1 cellular context compared by ENCODE assay signal in the genomic region with DNA sequence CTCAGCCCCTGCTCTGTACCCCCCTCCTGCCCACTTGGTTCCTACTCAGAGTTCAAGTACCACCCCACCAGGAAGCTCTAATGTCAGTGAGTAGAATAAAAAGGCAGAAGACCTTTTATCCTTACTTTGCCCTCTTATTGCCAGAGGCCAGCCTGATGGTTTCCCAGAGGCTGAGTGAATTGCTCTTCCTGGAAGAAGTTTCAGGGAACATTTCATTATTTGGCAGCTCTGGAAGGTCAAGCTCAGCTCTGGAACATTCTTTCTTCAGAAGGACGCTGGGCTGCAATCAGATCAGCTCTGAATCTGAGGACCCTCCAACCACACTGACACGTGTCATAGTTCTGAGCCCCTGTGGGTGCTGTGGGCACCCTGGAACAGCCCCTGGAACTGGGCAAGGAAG.
TF ChIP-seq lines count a peak whose summit lies in the region.

No MANE protein-coding gene starts in this region.

TF ChIP-seq in K562, 482 proteins besides CTCF, POLR2A, EP300 and RAD21 (continued from another document):
- TF ChIP-seq, protein P1, sequence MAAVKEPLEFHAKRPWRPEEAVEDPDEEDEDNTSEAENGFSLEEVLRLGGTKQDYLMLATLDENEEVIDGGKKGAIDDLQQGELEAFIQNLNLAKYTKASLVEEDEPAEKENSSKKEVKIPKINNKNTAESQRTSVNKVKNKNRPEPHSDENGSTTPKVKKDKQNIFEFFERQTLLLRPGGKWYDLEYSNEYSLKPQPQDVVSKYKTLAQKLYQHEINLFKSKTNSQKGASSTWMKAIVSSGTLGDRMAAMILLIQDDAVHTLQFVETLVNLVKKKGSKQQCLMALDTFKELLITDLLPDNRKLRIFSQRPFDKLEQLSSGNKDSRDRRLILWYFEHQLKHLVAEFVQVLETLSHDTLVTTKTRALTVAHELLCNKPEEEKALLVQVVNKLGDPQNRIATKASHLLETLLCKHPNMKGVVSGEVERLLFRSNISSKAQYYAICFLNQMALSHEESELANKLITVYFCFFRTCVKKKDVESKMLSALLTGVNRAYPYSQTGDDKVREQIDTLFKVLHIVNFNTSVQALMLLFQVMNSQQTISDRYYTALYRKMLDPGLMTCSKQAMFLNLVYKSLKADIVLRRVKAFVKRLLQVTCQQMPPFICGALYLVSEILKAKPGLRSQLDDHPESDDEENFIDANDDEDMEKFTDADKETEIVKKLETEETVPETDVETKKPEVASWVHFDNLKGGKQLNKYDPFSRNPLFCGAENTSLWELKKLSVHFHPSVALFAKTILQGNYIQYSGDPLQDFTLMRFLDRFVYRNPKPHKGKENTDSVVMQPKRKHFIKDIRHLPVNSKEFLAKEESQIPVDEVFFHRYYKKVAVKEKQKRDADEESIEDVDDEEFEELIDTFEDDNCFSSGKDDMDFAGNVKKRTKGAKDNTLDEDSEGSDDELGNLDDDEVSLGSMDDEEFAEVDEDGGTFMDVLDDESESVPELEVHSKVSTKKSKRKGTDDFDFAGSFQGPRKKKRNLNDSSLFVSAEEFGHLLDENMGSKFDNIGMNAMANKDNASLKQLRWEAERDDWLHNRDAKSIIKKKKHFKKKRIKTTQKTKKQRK (IDR thresholded peaks at IDR 0.05; ENCODE audit: borderline replicate concordance, low read depth, low read length): no peak
